ENCODE assay signal across 1 cellular context in the genomic region with DNA sequence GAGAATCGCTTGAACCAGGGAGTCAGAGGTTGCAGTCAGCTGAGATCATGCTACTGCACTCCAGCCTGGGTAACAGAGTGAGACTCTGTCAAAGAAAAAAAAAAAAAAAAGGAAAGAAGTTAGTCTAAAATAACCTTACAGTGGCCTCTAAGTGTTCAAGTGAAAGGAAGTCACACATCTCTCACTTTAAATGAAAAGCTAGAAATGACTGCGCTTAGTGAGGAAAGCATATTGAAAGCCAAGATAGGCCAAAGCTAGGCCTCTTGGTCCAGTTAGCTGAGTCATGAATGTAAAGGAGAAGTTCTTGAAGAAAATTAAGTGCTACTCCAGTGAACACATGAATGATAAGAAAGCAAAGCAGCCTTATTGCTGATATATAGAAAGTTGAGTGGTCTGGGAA.
TF ChIP-seq lines count a peak whose summit lies in the region.

No MANE protein-coding gene starts in this region.

TF ChIP-seq in GM12878, 131 proteins besides CTCF, POLR2A, EP300 and RAD21 (continued from another document):
- TF ChIP-seq, protein P1, sequence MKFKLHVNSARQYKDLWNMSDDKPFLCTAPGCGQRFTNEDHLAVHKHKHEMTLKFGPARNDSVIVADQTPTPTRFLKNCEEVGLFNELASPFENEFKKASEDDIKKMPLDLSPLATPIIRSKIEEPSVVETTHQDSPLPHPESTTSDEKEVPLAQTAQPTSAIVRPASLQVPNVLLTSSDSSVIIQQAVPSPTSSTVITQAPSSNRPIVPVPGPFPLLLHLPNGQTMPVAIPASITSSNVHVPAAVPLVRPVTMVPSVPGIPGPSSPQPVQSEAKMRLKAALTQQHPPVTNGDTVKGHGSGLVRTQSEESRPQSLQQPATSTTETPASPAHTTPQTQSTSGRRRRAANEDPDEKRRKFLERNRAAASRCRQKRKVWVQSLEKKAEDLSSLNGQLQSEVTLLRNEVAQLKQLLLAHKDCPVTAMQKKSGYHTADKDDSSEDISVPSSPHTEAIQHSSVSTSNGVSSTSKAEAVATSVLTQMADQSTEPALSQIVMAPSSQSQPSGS (IDR thresholded peaks at IDR 0.05; ENCODE audit: low read length), result 0 out of 2 replicates have a peak, but pooled peaks have one; percentile 17
- TF ChIP-seq JUNB (IDR thresholded peaks at IDR 0.05) (peak; percentile 47; the same call in 1 of the 2 replicates), IRF4 (IDR thresholded peaks at IDR 0.05; ENCODE audit: low read depth, low read length) (0 out of 2 replicates have a peak, but pooled peaks have one; percentile 14), NR2F1 (conservative IDR thresholded peaks at IDR 0.05) (no peak)
